8 cellular contexts compared by ENCODE assay signal in genomic region chr18:2541925-2542563, GRCh38. TPM values are rescaled to one million over a fixed set of nuclear protein-coding genes. Genes with fewer than 3 reads are reported as not detected.
A peak's percentile ranks its signal among the peaks of the same experiment; 100 is the strongest.
DNase-seq lines count a peak whose midpoint lies in the region; ATAC-seq and TF ChIP-seq lines count a peak whose summit lies in the region.
"Not testable (repeated sequence)": the region's sequence is repeated elsewhere in the genome, so short reads cannot be mapped to it uniquely, and the experiment has no call there.

No MANE protein-coding gene starts in this region.

- not testable (repeated sequence) for H3K4me1 ChIP-seq in CD8-positive, alpha-beta T cell (ENCODE audit: insufficient read depth, low read length); smooth muscle cell (ENCODE audit: low read depth)

- peak; percentile 66 for ATAC-seq in CD8-positive, alpha-beta T cell
- ATAC-seq in GM18870 (IDR thresholded peaks at IDR 0.05; ENCODE audit: unreplicated experiment), result peak; percentile 72
- ATAC-seq in HG03108 (IDR thresholded peaks at IDR 0.05; ENCODE audit: unreplicated experiment), result peak; percentile 45

- no CpG with 5 or more reads among the region's 3 CpGs for WGBS in smooth muscle cell (ENCODE audit: low lambda C conversion rate)

- not testable (repeated sequence) for H3K4me3 ChIP-seq in CD8-positive, alpha-beta T cell (ENCODE audit: low read depth, low read length); coronary artery; kidney epithelial cell (ENCODE audit: low read depth, low read length); smooth muscle cell

- H3K27ac ChIP-seq in CD8-positive, alpha-beta T cell (ENCODE audit: low read depth, low read length); coronary artery; smooth muscle cell (ENCODE audit: low read depth): not testable (repeated sequence)

- not testable (repeated sequence) for H3K27me3 Mint-ChIP-seq in CD8-positive, alpha-beta T cell (ENCODE audit: low read depth)

- not testable (repeated sequence) for H3F3A ChIP-seq in smooth muscle cell (ENCODE audit: low read depth)

- DNase-seq in CD8-positive, alpha-beta T cell; coronary artery (ENCODE audit: low spot score); kidney epithelial cell (ENCODE audit: low read depth); smooth muscle cell (lab: John Stamatoyannopoulos, UW; ENCODE audit: unreplicated experiment): not testable (repeated sequence)
- DNase-seq in NCI-H1694 (lab: John Stamatoyannopoulos, UW) (peak; percentile 1), SHP77 treated with DMSO at 0.1 percent for 48 hours (lab: John Stamatoyannopoulos, UW) (peak; percentile 51)

- intact Hi-C loops in CD8-positive, alpha-beta T cell (cut with DNase I, micrococcal nuclease), result loop anchor here (1.0 to 10.0 kb wide), 4 partner anchors 205 to 1577 kb away; no protein-coding TSS in a partner anchor

- not testable (repeated sequence) for H3K4me2 ChIP-seq in smooth muscle cell

- peaks cover 47% of the 10 kb centered on the region for H3K36me3 Mint-ChIP-seq in CD8-positive, alpha-beta T cell

- CTCF ChIA-PET in CD8-positive, alpha-beta T cell (lab: Charles Lee), result interaction anchor here (0.5 to 1.9 kb wide), 16 partner anchors 12 to 1833 kb away, joined by 3 to 13 read pairs (median 4); no protein-coding TSS in a partner anchor

- H3K9me3 Mint-ChIP-seq in CD8-positive, alpha-beta T cell, result not testable (repeated sequence)

- POLR2A ChIA-PET in CD8-positive, alpha-beta T cell (lab: Charles Lee), result interaction anchor here (1.5 kb wide), 1 partner anchor 95 kb away, joined by 3 read pairs; no protein-coding TSS in a partner anchor

- peak; percentile 80 for TF ChIP-seq CTCF in CD8-positive, alpha-beta T cell (IDR thresholded peaks at IDR 0.05)
- TF ChIP-seq CTCF in coronary artery (IDR thresholded peaks at IDR 0.05), result peak; percentile 27
- TF ChIP-seq CTCF in kidney epithelial cell (IDR thresholded peaks at IDR 0.05; ENCODE audit: insufficient read depth, low read length, poor library complexity, severe bottlenecking), result peak; percentile 44
- TF ChIP-seq CTCF in smooth muscle cell (IDR thresholded peaks at IDR 0.05; ENCODE audit: borderline replicate concordance, insufficient read depth, poor library complexity, severe bottlenecking), result peak; percentile 79

- H2AFZ ChIP-seq in smooth muscle cell (ENCODE audit: low read depth), result not testable (repeated sequence)

- not testable (repeated sequence) for H3K9me3 ChIP-seq in CD8-positive, alpha-beta T cell (ENCODE audit: low read length); smooth muscle cell (replicated peaks; ENCODE audit: low read depth)

- H3K9ac ChIP-seq in smooth muscle cell (ENCODE audit: low read depth), result not testable (repeated sequence)

- not testable (repeated sequence) for H4K20me1 ChIP-seq in smooth muscle cell (ENCODE audit: low read depth)

- peaks cover 14% of the 10 kb centered on the region for H3K36me3 ChIP-seq in CD8-positive, alpha-beta T cell (ENCODE audit: insufficient read depth, low read length)
- H3K36me3 ChIP-seq in kidney epithelial cell (ENCODE audit: control insufficient read depth, insufficient read depth, low read length); smooth muscle cell (ENCODE audit: low read depth): not testable (repeated sequence)

- not testable (repeated sequence) for H3K27me3 ChIP-seq in CD8-positive, alpha-beta T cell (ENCODE audit: insufficient read depth, low read length); kidney epithelial cell (ENCODE audit: control insufficient read depth, insufficient read depth, low read length); smooth muscle cell (ENCODE audit: low read depth)

- H3K4me1 Mint-ChIP-seq in CD8-positive, alpha-beta T cell (ENCODE audit: low read depth), result not testable (repeated sequence)

- H3K4me3 Mint-ChIP-seq in CD8-positive, alpha-beta T cell, result not testable (repeated sequence)

- not testable (repeated sequence) for H3K27ac Mint-ChIP-seq in CD8-positive, alpha-beta T cell

- H3K79me2 ChIP-seq in smooth muscle cell (ENCODE audit: low read depth), result not testable (repeated sequence)

RNA-seq across cellular contexts. Expression of gene METTL4, which starts 29.3 kb away (rescaled TPM):
- total RNA-seq in CD8-positive, alpha-beta T cell, result 1 to 10 TPM; 4.8 to 5.4 TPM
- total RNA-seq in kidney epithelial cell (7.9 and 11.0 TPM in 2 replicates), smooth muscle cell (7.3 and 27.7 TPM in 2 replicates)
- polyA plus RNA-seq in smooth muscle cell, result 6.6 and 8.2 TPM in 2 replicates

RNA-seq across cellular contexts. Expression of gene NDC80, which starts 29.3 kb away (rescaled TPM):
- total RNA-seq in CD8-positive, alpha-beta T cell, result 1 to 10 TPM; 5.6 to 7.1 TPM
- 4.4 and 5.2 TPM in 2 replicates for total RNA-seq in kidney epithelial cell
- total RNA-seq in smooth muscle cell, result 8.2 and 9.1 TPM in 2 replicates
- polyA plus RNA-seq in smooth muscle cell, result 8.1 and 8.8 TPM in 2 replicates

Comparison
In these comparisons a context has a peak if more than half of its experiments do, and no peak if none do; other contexts are left out.
1. CTCF ChIP-seq: peak in every context shown above with its lines; median percentile 80 in CD8-positive, alpha-beta T cell; 79 in smooth muscle cell; 44 in kidney epithelial cell; 27 in coronary artery.